16 cellular contexts compared by ENCODE assay signal in the genomic region with DNA sequence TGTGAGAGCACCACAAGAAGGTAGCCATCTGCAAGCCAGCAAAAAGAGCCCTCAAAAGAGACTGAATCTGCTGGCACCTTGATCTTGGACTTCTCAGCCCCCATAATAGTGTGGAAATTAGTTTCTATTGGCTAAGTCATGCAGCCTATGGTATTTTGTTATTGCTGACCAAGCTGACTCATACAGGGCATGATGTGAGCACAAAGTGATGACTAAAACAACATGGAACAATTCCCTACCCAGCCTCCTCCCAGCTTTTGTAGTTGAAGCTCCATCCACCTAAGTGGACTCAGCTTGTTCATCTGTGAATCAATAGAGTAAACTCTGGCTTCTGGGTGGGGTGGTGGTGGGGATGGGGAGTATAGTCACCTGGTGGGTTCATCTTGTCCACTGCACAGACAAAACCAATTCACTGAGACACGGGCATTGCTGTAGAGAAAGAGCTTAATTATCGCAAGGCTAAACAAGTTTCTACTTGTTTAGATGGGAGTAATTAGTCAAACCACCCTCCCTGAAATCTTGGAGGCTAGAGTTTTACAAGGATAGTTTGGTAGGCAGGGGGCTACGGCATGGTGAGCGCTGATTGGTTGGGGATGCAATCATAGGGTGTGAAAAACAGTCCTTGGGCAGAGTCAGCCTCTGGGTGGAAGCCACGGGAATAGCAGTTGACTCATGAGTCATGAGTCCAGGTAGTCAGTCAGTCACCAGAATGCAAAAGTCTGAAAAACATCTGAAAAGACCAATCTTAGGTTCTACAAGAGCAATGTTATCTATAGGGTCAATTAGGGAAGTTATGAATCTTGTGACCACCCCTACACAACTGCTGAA.
DNase-seq lines count a peak whose midpoint lies in the region; ATAC-seq and TF ChIP-seq lines count a peak whose summit lies in the region.
"Had no signal": no experiment of that assay in that cellular context is flagged by ENCODE, and none has a peak within 500 bp of the region (broad histone marks: within the 10 kb centered on the region; RNA-seq: fewer than 3 reads in every experiment).

No MANE protein-coding gene starts in this region.

- no peak for TF ChIP-seq CTCF in HCT116 (IDR thresholded peaks at IDR 0.05 in 2 of 3, conservative IDR thresholded peaks at IDR 0.05 in 1 of 3; ENCODE audit: borderline replicate concordance in 1 of 3, insufficient read depth in 1 of 3, low read depth in 2 of 3, low read length in 2 of 3)

- CTCF ChIA-PET in HCT116 (lab: Charles Lee): no interaction called here

- WGBS in right cardiac atrium: 94% methylated on average over 5 of the region's 5 CpGs

- H3K9me3 ChIP-seq in HCT116 (ENCODE audit: control insufficient read depth in 1 of 2, insufficient read depth in 1 of 2, low read depth in 1 of 2, low read length in 2 of 2) (no peaks in the 10 kb centered on the region; a peak in 1 of 4 replicates), right cardiac atrium (ENCODE audit: control insufficient read depth, low read length) (no peaks in the 10 kb centered on the region)
- H3K9me3 ChIP-seq: ascending aorta had no signal

- H3K79me2 ChIP-seq in HCT116 (ENCODE audit: insufficient read depth, low read length): no peaks in the 10 kb centered on the region

- intact Hi-C loops in HCT116 (cut with micrococcal nuclease) (no loop called here), right cardiac atrium (cut with DNase I) (loop anchor here in 1 of 4 donors (10.0 kb wide), 1 partner anchor 105 kb away; a partner anchor contains a TSS)

- DNase-seq in AG08395 (ENCODE audit: low spot score): peak; percentile 48
- DNase-seq in HCT116 (ENCODE audit: low read depth, low spot score): no peak
- DNase-seq in T1000 (lab: John Stamatoyannopoulos, UW): peak; percentile 35
- peak; percentile 16 for DNase-seq in fibroblast of the conjunctiva (ENCODE audit: low read depth)
- no peak for DNase-seq in right cardiac atrium
- DNase-seq in NCI-H748 treated with DMSO at 0.1 percent for 48 hours (lab: John Stamatoyannopoulos, UW): no peak
- DNase-seq: activated CD4-positive, alpha-beta memory T cell treated with anti-CD3 and anti-CD28 coated beads, Interleukin-2, amount 10 ng/mL, durations not matched to agents 7 days and 5 days; effector CD4-positive, alpha-beta T cell; heart left ventricle; NCI-H1436; SIG-M5; tibial artery had no signal

- no peak for TF ChIP-seq RAD21 in HCT116 (IDR thresholded peaks at IDR 0.05; ENCODE audit: low read depth)

- no peaks in the 10 kb centered on the region for H4K20me1 ChIP-seq in HCT116 (ENCODE audit: insufficient read depth)

- ATAC-seq in HCT116 (peak; percentile 59), right cardiac atrium (no peak), GM18502 (IDR thresholded peaks at IDR 0.05; ENCODE audit: poor library complexity, unreplicated experiment) (no peak), HG02970 (IDR thresholded peaks at IDR 0.05; ENCODE audit: low FRiP score, unreplicated experiment) (no peak)
- ATAC-seq: activated T-helper 17 cell treated with anti-CD3 and anti-CD28 coated beads, Interleukin-2, amount 50 U/mL, for 72 hours; heart left ventricle had no signal

- H3K9ac ChIP-seq in HCT116 (ENCODE audit: low read length): no peak overlapping the region

- peaks cover 0 to 14% of the 10 kb centered on the region in 2 experiments; a peak in 2 of 4 replicates for H3K4me1 ChIP-seq in HCT116 (ENCODE audit: control insufficient read depth in 1 of 2, insufficient read depth in 2 of 2, low read length in 2 of 2)
- no peaks in the 10 kb centered on the region for H3K4me1 ChIP-seq in right cardiac atrium (ENCODE audit: control insufficient read depth, insufficient read depth, low read length)
- H3K4me1 ChIP-seq: ascending aorta, tibial artery had no signal

- no peaks in the 10 kb centered on the region for H3K36me3 ChIP-seq in HCT116 (ENCODE audit: control insufficient read depth in 1 of 2, insufficient read depth in 2 of 2, low read length in 2 of 2)
- H3K36me3 ChIP-seq: ascending aorta, heart left ventricle, tibial artery had no signal

- POLR2A ChIA-PET in HCT116 (lab: Charles Lee): no interaction called here

- no peak overlapping the region for H3K4me2 ChIP-seq in HCT116 (ENCODE audit: low read length)

- BruUV-seq in HCT116 (replicated peaks; lab: Mats Ljungman, UMichigan): no TSS peak

- H3K9me2 ChIP-seq in HCT116 (ENCODE audit: insufficient read depth): no peaks in the 10 kb centered on the region

- H3K27ac ChIP-seq in HCT116 (ENCODE audit: low read depth, low read length): no peak overlapping the region
- H3K27ac ChIP-seq in right cardiac atrium (ENCODE audit: low read length): no peak overlapping the region
- H3K27ac ChIP-seq: ascending aorta, heart left ventricle, tibial artery had no signal

- no peaks in the 10 kb centered on the region for H3K27me3 ChIP-seq in HCT116 (ENCODE audit: insufficient read depth, low read length)
- no peaks in the 10 kb centered on the region for H3K27me3 ChIP-seq in right cardiac atrium (ENCODE audit: control insufficient read depth, insufficient read depth)
- H3K27me3 ChIP-seq: ascending aorta, heart left ventricle, tibial artery had no signal

- RAD21 ChIA-PET in HCT116 (lab: Charles Lee; ENCODE audit: low non-redundant PET in 1 of 2, low total read pairs in 2 of 2, uncharacterized antibody in 2 of 2, unreplicated experiment in 2 of 2): no interaction called here

- H2AFZ ChIP-seq in HCT116 (ENCODE audit: low read depth, low read length, poor library complexity, severe bottlenecking): peak overlapping the region; percentile 78

- no peak for TF ChIP-seq POLR2A in HCT116 (IDR thresholded peaks at IDR 0.05; ENCODE audit: borderline replicate concordance, extremely low read depth, insufficient read depth, insufficient read length)

- no peak overlapping the region for H3K4me3 ChIP-seq in HCT116 (replicated peaks in 1 of 2; ENCODE audit: low read depth in 1 of 2, low read length in 2 of 2)
- no peak overlapping the region for H3K4me3 ChIP-seq in right cardiac atrium (ENCODE audit: low read length)
- H3K4me3 ChIP-seq: ascending aorta, heart left ventricle, tibial artery had no signal

TF ChIP-seq in HCT116, 20 proteins besides CTCF, POLR2A, EP300 and RAD21:
- no peak for TF ChIP-seq EZH2 (IDR thresholded peaks at IDR 0.05)
- TF ChIP-seq EZH2phosphoT487 (IDR thresholded peaks at IDR 0.05; ENCODE audit: borderline replicate concordance): no peak
- 0 out of 2 replicates have a peak, but pooled peaks have one; percentile 20 for TF ChIP-seq CBX3 (IDR thresholded peaks at IDR 0.05; ENCODE audit: low read depth)
- peak; percentile 5; the same call in 1 of the 2 replicates for TF ChIP-seq JUND (IDR thresholded peaks at IDR 0.05)

Comparison
In these comparisons a context has a peak if more than half of its experiments do, and no peak if none do; other contexts are left out.
1. DNase-seq: peak in AG08395 (single experiment), T1000 (single experiment) and fibroblast of the conjunctiva (single experiment); none in HCT116 (single experiment), right cardiac atrium (0 of 3) and NCI-H748 treated with DMSO at 0.1 percent for 48 hours (single experiment).